ENCODE assay signal across 16 cellular contexts in the genomic region with DNA sequence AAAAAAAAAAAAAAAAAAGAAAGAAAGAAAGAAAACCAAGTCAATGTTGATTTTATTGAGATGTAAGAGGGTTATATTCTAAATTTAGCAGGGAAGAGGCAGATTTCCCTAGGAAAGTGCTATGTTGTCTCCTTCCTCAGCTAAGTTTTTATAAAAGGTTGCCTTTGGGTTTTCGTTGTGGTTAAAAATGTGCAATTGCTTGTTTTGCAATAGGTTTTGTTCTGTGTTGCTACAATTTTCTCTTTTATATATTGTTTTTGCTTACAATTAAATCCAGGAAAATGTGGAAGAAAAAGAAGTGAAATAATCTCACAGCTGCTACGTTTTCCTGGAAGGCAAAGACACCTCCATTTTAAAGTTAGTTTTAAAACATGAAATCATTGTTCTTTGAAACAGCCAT.
"Had no signal": no experiment of that assay in that cellular context is flagged by ENCODE, and none has a peak within 500 bp of the region (broad histone marks: within the 10 kb centered on the region; RNA-seq: fewer than 3 reads in every experiment).

No MANE protein-coding gene starts in this region.

- DNase-seq: colonic mucosa; dermis blood vessel endothelial cell; esophagus squamous epithelium; glutamatergic neuron; islet precursor cell; mammary epithelial cell; mucosa of descending colon; naive thymus-derived CD8-positive, alpha-beta T cell; ovary; right cardiac atrium; stimulated activated naive CD4-positive, alpha-beta T cell; stomach; substantia nigra; transverse colon had no signal

- H3K36me3 Mint-ChIP-seq: naive thymus-derived CD8-positive, alpha-beta T cell had no signal

- ATAC-seq: gastroesophageal sphincter; left lobe of liver; mucosa of descending colon; naive thymus-derived CD8-positive, alpha-beta T cell; right cardiac atrium had no signal

- H3K27me3 Mint-ChIP-seq: naive thymus-derived CD8-positive, alpha-beta T cell had no signal

- H3K4me1 Mint-ChIP-seq: naive thymus-derived CD8-positive, alpha-beta T cell had no signal

- H3K4me3 Mint-ChIP-seq: naive thymus-derived CD8-positive, alpha-beta T cell had no signal

- H3K27ac Mint-ChIP-seq: naive thymus-derived CD8-positive, alpha-beta T cell had no signal

- H3K9me3 Mint-ChIP-seq: naive thymus-derived CD8-positive, alpha-beta T cell had no signal
